ENCODE assay signal across 8 cellular contexts in genomic region chr17:7912927-7913524, GRCh38. TPM values are rescaled to one million over a fixed set of nuclear protein-coding genes. Genes with fewer than 3 reads are reported as not detected.
DNase-seq lines count a peak whose midpoint lies in the region; ATAC-seq, FAIRE-seq and TF ChIP-seq lines count a peak whose summit lies in the region.

No MANE protein-coding gene starts in this region.

- no peaks in the 10 kb centered on the region for H3K79me2 ChIP-seq in GM12878 (ENCODE audit: control insufficient read depth, insufficient read depth, low read length)

- no peaks in the 10 kb centered on the region for H4K20me1 ChIP-seq in GM12878 (ENCODE audit: control insufficient read depth, insufficient read depth)

- H3K27ac ChIP-seq in Peyer's patch, result peak overlapping the region in 1 of 4 donors; percentile 22
- no peak overlapping the region for H3K27ac ChIP-seq in GM12878 (ENCODE audit: control insufficient read depth, insufficient read depth)

- RAD21 ChIA-PET in GM12878 (lab: Charles Lee; ENCODE audit: unreplicated experiment), result interaction anchor here (0.6 to 6.4 kb wide), 14 partner anchors 19 to 206 kb away, joined by 3 to 75 read pairs (median 4); partner anchors contain the start of genes CNTROB and TRAPPC1

- no peak overlapping the region for H2AFZ ChIP-seq in GM12878 (ENCODE audit: control insufficient read depth, low read depth, low read length)

- SMC1A ChIA-PET in GM12878 (lab: Charles Lee; ENCODE audit: uncharacterized antibody, unreplicated experiment), result interaction anchor here (0.6 to 3.1 kb wide), 22 partner anchors 20 to 246 kb away, joined by 3 to 39 read pairs (median 4); partner anchors contain the start of gene NAA38

- TF ChIP-seq POLR2A in Peyer's patch (IDR thresholded peaks at IDR 0.05) (no peak), GM12878 (IDR thresholded peaks at IDR 0.05; ENCODE audit: low read depth, low read length) (no peak)

- BruUV-seq in GM12878 (replicated peaks; lab: Mats Ljungman, UMichigan), result no TSS peak

- in situ Hi-C loops in GM12878 (cut with MboI), result loop anchor here (5.0 kb wide), 2 partner anchors 74 to 129 kb away; no protein-coding TSS in a partner anchor

- no peak overlapping the region for H3K4me3 ChIP-seq in Peyer's patch
- H3K4me3 ChIP-seq in GM12878, result no peak overlapping the region

- 0% methylated on average over 2 of the region's 3 CpGs for WGBS in GM12878 (ENCODE audit: insufficient coverage, insufficient replicate concordance, low lambda C conversion rate, missing lambda C conversion rate)

- DNase-seq in Daoy (ENCODE audit: low read depth) (peak; percentile 68), HUDEP-2 (lab: John Stamatoyannopoulos, UW; ENCODE audit: unreplicated experiment in 76 of 76) (peak in 53 of 76 experiments; percentile 5 to 82 (median 60)), Peyer's patch (peak in 1 of 3 donors; percentile 62), GM12878 (ENCODE audit: low read depth, low spot score) (peak; percentile 43), inferior parietal cortex (ENCODE audit: extremely low spot score) (peak; percentile 56), GOT3 (lab: John Stamatoyannopoulos, UW) (no peak), ureter (ENCODE audit: low spot score) (no peak)
- peak; percentile 24 for DNase-seq in stimulated activated naive CD8-positive, alpha-beta T cell treated with anti-CD3 and anti-CD28 coated beads, Interleukin-15, Interleukin-2, amounts not matched to agents 100 U/mL and 50 U/mL, for 24 hours

- TF ChIP-seq CTCF in Peyer's patch (IDR thresholded peaks at IDR 0.05) (peak; percentile 34 to 91 (median 76)), GM12878 (IDR thresholded peaks at IDR 0.05 in 2 of 3, conservative IDR thresholded peaks at IDR 0.05 in 1 of 3; ENCODE audit: control insufficient read depth in 2 of 3, extremely low read depth in 1 of 3, insufficient read depth in 1 of 3, low read depth in 3 of 3, low read length in 3 of 3) (peak; percentile 82 to 87 (median 87))

- H3K36me3 ChIP-seq in Peyer's patch (peaks cover 0 to 43% (median 0%) of the 10 kb centered on the region in 3 donors), GM12878 (ENCODE audit: control insufficient read depth in 2 of 2, insufficient read depth in 2 of 2, low read length in 1 of 2) (peaks cover 16% of the 10 kb centered on the region in 2 experiments)

- POLR2A ChIA-PET in GM12878 (lab: Charles Lee), result interaction anchor here (0.6 to 1.2 kb wide), 6 partner anchors 19 to 543 kb away, joined by 3 to 4 read pairs (median 3); partner anchors contain the start of genes CNTROB and TRAPPC1

- H3K27me3 ChIP-seq in Peyer's patch, result no peaks in the 10 kb centered on the region
- no peaks in the 10 kb centered on the region for H3K27me3 ChIP-seq in GM12878 (replicated peaks in 1 of 2; ENCODE audit: control insufficient read depth in 2 of 2, insufficient read depth in 2 of 2, low read length in 1 of 2)

- no peak overlapping the region for H3K4me2 ChIP-seq in GM12878 (ENCODE audit: control insufficient read depth, insufficient read depth)

- peak; percentile 86 for FAIRE-seq in GM12878 (lab: Jason Lieb, UNC)

- TF ChIP-seq RAD21 in GM12878 (IDR thresholded peaks at IDR 0.05; ENCODE audit: insufficient read depth, low read depth, low read length), result peak; percentile 98

- no peak for TF ChIP-seq EP300 in GM12878 (IDR thresholded peaks at IDR 0.05; ENCODE audit: borderline replicate concordance in 1 of 2, control insufficient read depth in 1 of 2, low read depth in 2 of 2, low read length in 2 of 2)

- H3K9me3 ChIP-seq in Peyer's patch, result no peaks in the 10 kb centered on the region
- no peaks in the 10 kb centered on the region for H3K9me3 ChIP-seq in GM12878 (replicated peaks; ENCODE audit: control insufficient read depth, insufficient read depth, low read length)

- ATAC-seq in GM12878, result peak; percentile 65
- peak; percentile 51 for ATAC-seq in stimulated activated naive CD8-positive, alpha-beta T cell treated with anti-CD3 and anti-CD28 coated beads, Interleukin-15, Interleukin-2, amounts not matched to agents 100 U/mL and 50 U/mL, for 24 hours

- peaks cover 0 to 20% (median 10%) of the 10 kb centered on the region in 4 donors for H3K4me1 ChIP-seq in Peyer's patch
- peaks cover 10% of the 10 kb centered on the region for H3K4me1 ChIP-seq in GM12878 (ENCODE audit: control insufficient read depth, insufficient read depth, low read length)

- CTCF ChIA-PET in GM12878 (lab: Yijun Ruan, JAX), result interaction anchor here (0.6 to 8.2 kb wide), 23 partner anchors 9 to 170 kb away, joined by 3 to 79 read pairs (median 4); partner anchors contain the start of genes CNTROB, CYB5D1, NAA38 and TRAPPC1

- H3K9ac ChIP-seq in GM12878 (ENCODE audit: control insufficient read depth, insufficient read depth, low read length), result no peak overlapping the region

- intact Hi-C loops in GM12878 (cut with micrococcal nuclease; ENCODE audit: unreplicated experiment), result loop anchor here (1.0 to 2.0 kb wide), 3 partner anchors 77 to 144 kb away; no protein-coding TSS in a partner anchor

RNA-seq across cellular contexts. Expression of gene RNF227, which starts 3.1 kb away (rescaled TPM):
- 0.54 and 1.6 TPM in 2 replicates for total RNA-seq in Daoy (2014; rRNA removed; shearing (Covaris generic))
- 1 to 10 TPM in 3 of 4 donors, not detected in 1; 1.2 to 5.1 (median 1.6) TPM for total RNA-seq in Peyer's patch
- 5.9 and 6.1 TPM in 2 replicates for total RNA-seq in GM12878 (2013; cell fraction: nucleolus; rRNA removed)
- 1.0 and 1.3 TPM in 2 replicates for total RNA-seq in GM12878 (2014; rRNA removed)
- 1.0 and 1.3 TPM in 2 replicates for total RNA-seq in GM12878 (2014; rRNA removed; fragmentation: Illumina TruSeq; extraction: Trizol)
- 0.90 and 1.6 TPM in 2 replicates for total RNA-seq in GM12878 (2021)
- polyA plus RNA-seq in GM12878 (2011; ENCODE audit: low read depth), result 0.88 TPM
- 2.8 and 3.5 TPM in 2 replicates for polyA plus RNA-seq in GM12878 (2011; rRNA removed)
- polyA plus RNA-seq in GM12878 (2011; cell fraction: cytosol; rRNA removed), result 6.5 and 7.8 TPM in 2 replicates
- polyA plus RNA-seq in GM12878 (2011; cell fraction: nucleus; rRNA removed), result 2.0 and 2.1 TPM in 2 replicates
- polyA plus RNA-seq in GM12878 (2012), result 1.8 and 1.9 TPM in 2 replicates
- polyA plus RNA-seq in GM12878 (2014; fragmentation: Illumina TruSeq; extraction: Trizol), result 1.1 and 1.5 TPM in 2 replicates
- polyA plus RNA-seq in GM12878 (2014; fragmentation: Nextera tagmentation; extraction: Ambion mirVana), result under 1 TPM; 0.49 to 0.87 TPM
- 1.7 and 5.0 TPM in 2 replicates for polyA plus RNA-seq in GM12878 (2014; rRNA removed)
- 1 to 10 TPM; 1.2 to 2.4 TPM for polyA plus RNA-seq in GM12878 (2016; fragmentation: Nextera tagmentation; extraction: Ambion mirVana)
- 1.0 and 1.5 TPM in 2 replicates for polyA minus RNA-seq in GM12878 (2011; rRNA and poly(A)+ RNA removed)
- 0.67 and 0.94 TPM in 2 replicates for polyA minus RNA-seq in GM12878 (2011; cell fraction: cytosol; rRNA and poly(A)+ RNA removed)
- polyA minus RNA-seq in GM12878 (2011; cell fraction: nucleus; rRNA and poly(A)+ RNA removed), result 0.36 and 0.96 TPM in 2 replicates
- 2.5 TPM for total RNA-seq in ureter

RNA-seq across cellular contexts. Expression of gene KCNAB3, which starts 16.6 kb away (rescaled TPM):
- 0.29 and 2.5 TPM in 2 replicates for total RNA-seq in Daoy (2014; rRNA removed; shearing (Covaris generic))
- total RNA-seq in Peyer's patch, result 1 to 10 TPM in 3 of 4 donors, under 1 TPM in 1; 0.95 to 5.0 (median 2.7) TPM
- 7.1 and 7.6 TPM in 2 replicates for total RNA-seq in GM12878 (2013; cell fraction: nucleolus; rRNA removed)
- 1.9 and 2.3 TPM in 2 replicates for total RNA-seq in GM12878 (2014; rRNA removed)
- total RNA-seq in GM12878 (2014; rRNA removed; fragmentation: Illumina TruSeq; extraction: Trizol), result 1.2 and 1.6 TPM in 2 replicates
- total RNA-seq in GM12878 (2021), result 3.9 and 7.0 TPM in 2 replicates
- polyA plus RNA-seq in GM12878 (2011; ENCODE audit: low read depth), result 2.1 TPM
- polyA plus RNA-seq in GM12878 (2011; rRNA removed), result 1.6 and 1.9 TPM in 2 replicates
- polyA plus RNA-seq in GM12878 (2011; cell fraction: cytosol; rRNA removed), result 0.94 and 2.1 TPM in 2 replicates
- polyA plus RNA-seq in GM12878 (2011; cell fraction: nucleus; rRNA removed), result 30.2 and 30.7 TPM in 2 replicates
- polyA plus RNA-seq in GM12878 (2012), result 2.3 and 3.0 TPM in 2 replicates
- 2.0 and 2.6 TPM in 2 replicates for polyA plus RNA-seq in GM12878 (2014; fragmentation: Illumina TruSeq; extraction: Trizol)
- under 1 TPM; 0.22 to 0.42 TPM for polyA plus RNA-seq in GM12878 (2014; fragmentation: Nextera tagmentation; extraction: Ambion mirVana)
- 6.3 and 7.9 TPM in 2 replicates for polyA plus RNA-seq in GM12878 (2014; rRNA removed)
- 1 to 10 TPM; 1.5 to 1.7 TPM for polyA plus RNA-seq in GM12878 (2016; fragmentation: Nextera tagmentation; extraction: Ambion mirVana)
- polyA minus RNA-seq in GM12878 (2011; rRNA and poly(A)+ RNA removed), result 1.4 TPM in 2 replicates
- not detected in 2 replicates for polyA minus RNA-seq in GM12878 (2011; cell fraction: cytosol; rRNA and poly(A)+ RNA removed)
- polyA minus RNA-seq in GM12878 (2011; cell fraction: nucleus; rRNA and poly(A)+ RNA removed), result 5.8 and 10.7 TPM in 2 replicates
- 7.9 TPM for total RNA-seq in ureter

RNA-seq across cellular contexts. Expression of gene TRAPPC1, which starts 18.7 kb away (rescaled TPM):
- 5.4 and 13.1 TPM in 2 replicates for total RNA-seq in Daoy (2014; rRNA removed; shearing (Covaris generic))
- 10 to 100 TPM; 39.8 to 58.0 (median 45.5) TPM for total RNA-seq in Peyer's patch
- 9.7 and 10.7 TPM in 2 replicates for total RNA-seq in GM12878 (2013; cell fraction: nucleolus; rRNA removed)
- total RNA-seq in GM12878 (2014; rRNA removed), result 42.3 and 46.4 TPM in 2 replicates
- total RNA-seq in GM12878 (2014; rRNA removed; fragmentation: Illumina TruSeq; extraction: Trizol), result 28.7 and 31.3 TPM in 2 replicates
- 173 and 193 TPM in 2 replicates for total RNA-seq in GM12878 (2021)
- polyA plus RNA-seq in GM12878 (2011; ENCODE audit: low read depth), result 235 TPM
- 78.6 and 93.1 TPM in 2 replicates for polyA plus RNA-seq in GM12878 (2011; rRNA removed)
- 283 and 305 TPM in 2 replicates for polyA plus RNA-seq in GM12878 (2011; cell fraction: cytosol; rRNA removed)
- polyA plus RNA-seq in GM12878 (2011; cell fraction: nucleus; rRNA removed), result 87.0 and 88.2 TPM in 2 replicates
- polyA plus RNA-seq in GM12878 (2012), result 213 and 226 TPM in 2 replicates
- 197 and 224 TPM in 2 replicates for polyA plus RNA-seq in GM12878 (2014; fragmentation: Illumina TruSeq; extraction: Trizol)
- polyA plus RNA-seq in GM12878 (2014; fragmentation: Nextera tagmentation; extraction: Ambion mirVana), result 100 to 1,000 TPM in 1 of 2 experiments, 10 to 100 TPM in 1; 95.5 to 113 TPM
- polyA plus RNA-seq in GM12878 (2014; rRNA removed), result 156 and 166 TPM in 2 replicates
- polyA plus RNA-seq in GM12878 (2016; fragmentation: Nextera tagmentation; extraction: Ambion mirVana), result 100 to 1,000 TPM; 298 to 306 TPM
- polyA minus RNA-seq in GM12878 (2011; rRNA and poly(A)+ RNA removed), result 135 and 137 TPM in 2 replicates
- 39.2 and 50.7 TPM in 2 replicates for polyA minus RNA-seq in GM12878 (2011; cell fraction: cytosol; rRNA and poly(A)+ RNA removed)
- polyA minus RNA-seq in GM12878 (2011; cell fraction: nucleus; rRNA and poly(A)+ RNA removed), result 21.5 and 28.7 TPM in 2 replicates
- 166 TPM for total RNA-seq in ureter

RNA-seq across cellular contexts. Expression of gene CNTROB, which starts 19.0 kb away (rescaled TPM):
- 14.9 and 22.0 TPM in 2 replicates for total RNA-seq in Daoy (2014; rRNA removed; shearing (Covaris generic))
- total RNA-seq in Peyer's patch (100 to 1,000 TPM in 1 of 4 donors, 10 to 100 TPM in 3; 30.5 to 120 (median 45.2) TPM), GM12878 (2014; rRNA removed) (19.8 and 21.6 TPM in 2 replicates), GM12878 (2014; rRNA removed; fragmentation: Illumina TruSeq; extraction: Trizol) (19.0 and 21.2 TPM in 2 replicates), GM12878 (2021) (29.7 and 31.1 TPM in 2 replicates), ureter (25.6 TPM)
- 68.0 and 71.2 TPM in 2 replicates for total RNA-seq in GM12878 (2013; cell fraction: nucleolus; rRNA removed)
- polyA plus RNA-seq in GM12878 (2011; ENCODE audit: low read depth), result 16.1 TPM
- polyA plus RNA-seq in GM12878 (2011; rRNA removed) (26.3 and 36.2 TPM in 2 replicates), GM12878 (2014; fragmentation: Illumina TruSeq; extraction: Trizol) (22.0 and 29.3 TPM in 2 replicates), GM12878 (2014; fragmentation: Nextera tagmentation; extraction: Ambion mirVana) (1 to 10 TPM; 2.0 to 4.2 TPM), GM12878 (2014; rRNA removed) (32.6 and 32.8 TPM in 2 replicates), GM12878 (2016; fragmentation: Nextera tagmentation; extraction: Ambion mirVana) (10 to 100 TPM; 27.1 to 30.8 TPM)
- polyA plus RNA-seq in GM12878 (2011; cell fraction: cytosol; rRNA removed), result 32.1 and 42.7 TPM in 2 replicates
- 110 and 114 TPM in 2 replicates for polyA plus RNA-seq in GM12878 (2011; cell fraction: nucleus; rRNA removed)
- polyA plus RNA-seq in GM12878 (2012), result 31.1 and 34.2 TPM in 2 replicates
- 20.8 and 41.9 TPM in 2 replicates for polyA minus RNA-seq in GM12878 (2011; rRNA and poly(A)+ RNA removed)
- 15.7 and 16.4 TPM in 2 replicates for polyA minus RNA-seq in GM12878 (2011; cell fraction: cytosol; rRNA and poly(A)+ RNA removed)
- polyA minus RNA-seq in GM12878 (2011; cell fraction: nucleus; rRNA and poly(A)+ RNA removed), result 36.3 and 58.3 TPM in 2 replicates

RNA-seq across cellular contexts. Expression of gene CHD3, which starts 24.4 kb away (rescaled TPM):
- total RNA-seq in Daoy (2014; rRNA removed; shearing (Covaris generic)), result 27.5 and 31.8 TPM in 2 replicates
- 10 to 100 TPM; 36.1 to 99.9 (median 45.1) TPM for total RNA-seq in Peyer's patch
- total RNA-seq in GM12878 (2013; cell fraction: nucleolus; rRNA removed), result 85.9 and 102 TPM in 2 replicates
- total RNA-seq in GM12878 (2014; rRNA removed), result 53.9 and 58.8 TPM in 2 replicates
- total RNA-seq in GM12878 (2014; rRNA removed; fragmentation: Illumina TruSeq; extraction: Trizol), result 36.8 and 37.4 TPM in 2 replicates
- 77.5 and 86.8 TPM in 2 replicates for total RNA-seq in GM12878 (2021)
- 32.2 TPM for polyA plus RNA-seq in GM12878 (2011; ENCODE audit: low read depth)
- 32.2 and 40.8 TPM in 2 replicates for polyA plus RNA-seq in GM12878 (2011; rRNA removed)
- polyA plus RNA-seq in GM12878 (2011; cell fraction: cytosol; rRNA removed), result 54.9 and 68.6 TPM in 2 replicates
- 210 and 271 TPM in 2 replicates for polyA plus RNA-seq in GM12878 (2011; cell fraction: nucleus; rRNA removed)
- polyA plus RNA-seq in GM12878 (2012), result 61.0 and 78.0 TPM in 2 replicates
- 53.9 and 56.1 TPM in 2 replicates for polyA plus RNA-seq in GM12878 (2014; fragmentation: Illumina TruSeq; extraction: Trizol)
- polyA plus RNA-seq in GM12878 (2014; fragmentation: Nextera tagmentation; extraction: Ambion mirVana), result 1 to 10 TPM; 1.4 to 3.3 TPM
- 55.1 and 69.0 TPM in 2 replicates for polyA plus RNA-seq in GM12878 (2014; rRNA removed)
- 10 to 100 TPM; 13.2 to 14.4 TPM for polyA plus RNA-seq in GM12878 (2016; fragmentation: Nextera tagmentation; extraction: Ambion mirVana)
- 62.9 and 77.4 TPM in 2 replicates for polyA minus RNA-seq in GM12878 (2011; rRNA and poly(A)+ RNA removed)
- polyA minus RNA-seq in GM12878 (2011; cell fraction: cytosol; rRNA and poly(A)+ RNA removed), result 29.1 and 43.7 TPM in 2 replicates
- 36.8 and 69.3 TPM in 2 replicates for polyA minus RNA-seq in GM12878 (2011; cell fraction: nucleus; rRNA and poly(A)+ RNA removed)
- total RNA-seq in ureter, result 225 TPM

Comparison
In these comparisons a context has a peak if more than half of its experiments do, and no peak if none do; other contexts are left out.
1. DNase-seq: peak in Daoy (single experiment), HUDEP-2 (53 of 76), GM12878 (single experiment), inferior parietal cortex (single experiment) and stimulated activated naive CD8-positive, alpha-beta T cell treated with anti-CD3 and anti-CD28 coated beads, Interleukin-15, Interleukin-2, amounts not matched to agents 100 U/mL and 50 U/mL, for 24 hours (single experiment); none in GOT3 (single experiment) and ureter (single experiment).